ENCODE assay signal across 9 cellular contexts in the genomic region with DNA sequence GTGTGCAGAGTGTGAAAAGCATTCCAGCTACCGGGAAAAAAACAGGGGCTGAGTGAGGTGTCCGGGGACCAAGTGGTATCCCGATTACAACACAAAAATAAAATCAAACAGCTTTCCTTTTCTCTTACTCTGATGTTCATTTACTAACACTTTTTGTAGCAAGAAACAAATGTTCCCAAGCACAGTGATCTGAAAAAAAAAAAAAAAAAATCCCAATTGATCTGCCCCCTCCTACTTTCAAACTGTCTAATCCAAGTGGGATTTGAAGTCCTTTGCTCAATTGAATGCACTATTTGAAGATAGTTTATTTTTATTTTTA. TPM values are rescaled to one million over a fixed set of nuclear protein-coding genes. Genes with fewer than 3 reads are reported as not detected.
DNase-seq lines count a peak whose midpoint lies in the region; ATAC-seq, FAIRE-seq and TF ChIP-seq lines count a peak whose summit lies in the region.
"Had no signal": no experiment of that assay in that cellular context is flagged by ENCODE, and none has a peak within 500 bp of the region (broad histone marks: within the 10 kb centered on the region; RNA-seq: fewer than 3 reads in every experiment).

No MANE protein-coding gene starts in this region.

- no peak overlapping the region for H4K5ac ChIP-seq in H1 (ENCODE audit: insufficient read length, low read depth, low read length)

- peaks cover 0 to 4% of the 10 kb centered on the region in 2 experiments for H4K20me1 ChIP-seq in H1 (replicated peaks in 1 of 2; ENCODE audit: control insufficient read depth in 1 of 2, insufficient read depth in 2 of 2, low read length in 2 of 2)

- H3K4me3 Mint-ChIP-seq in stimulated activated naive CD8-positive, alpha-beta T cell treated with anti-CD3 and anti-CD28 coated beads, Interleukin-15, Interleukin-2, amounts not matched to agents 100 ng/mL and 50 ng/mL, for 24 hours = peak overlapping the region; percentile 71
- peak overlapping the region; percentile 66 to 84 (median 80) for H3K4me3 Mint-ChIP-seq in naive thymus-derived CD8-positive, alpha-beta T cell

- no peak overlapping the region for H3K27ac Mint-ChIP-seq in stimulated activated naive CD8-positive, alpha-beta T cell treated with anti-CD3 and anti-CD28 coated beads, Interleukin-15, Interleukin-2, amounts not matched to agents 100 ng/mL and 50 ng/mL, for 24 hours
- peak overlapping the region in 2 of 10 donors; percentile 40 to 67 for H3K27ac Mint-ChIP-seq in naive thymus-derived CD8-positive, alpha-beta T cell

- H3K36me3 ChIP-seq in H1 (ENCODE audit: control insufficient read depth in 2 of 4, insufficient read depth in 4 of 4, low read length in 3 of 4) = no peaks in the 10 kb centered on the region

- H3K4me1 Mint-ChIP-seq in stimulated activated naive CD8-positive, alpha-beta T cell treated with anti-CD3 and anti-CD28 coated beads, Interleukin-15, Interleukin-2, amounts not matched to agents 100 ng/mL and 50 ng/mL, for 24 hours (ENCODE audit: low read depth) = peaks cover 9% of the 10 kb centered on the region
- H3K4me1 Mint-ChIP-seq in naive thymus-derived CD8-positive, alpha-beta T cell = peaks cover 4 to 11% (median 9%) of the 10 kb centered on the region in 4 donors

- TF ChIP-seq CTCF in H1 (IDR thresholded peaks at IDR 0.05; ENCODE audit: control extremely low read depth in 1 of 3, insufficient read depth in 1 of 3, low read depth in 1 of 3, low read length in 3 of 3) = no peak

- peaks cover 0 to 7% (median 4%) of the 10 kb centered on the region in 4 experiments; a peak in 4 of 7 replicates for H3K4me1 ChIP-seq in H1 (replicated peaks in 1 of 4; ENCODE audit: control insufficient read depth in 3 of 4, insufficient read depth in 4 of 4, low read length in 3 of 4)

- TF ChIP-seq POLR2A in H1 (IDR thresholded peaks at IDR 0.05; ENCODE audit: control extremely low read depth in 1 of 2, low read depth in 2 of 2, low read length in 2 of 2) = no peak

- H2BK5ac ChIP-seq in H1 (ENCODE audit: low read depth, low read length) = no peak overlapping the region

- H2BK15ac ChIP-seq in H1 (ENCODE audit: low read length) = no peak overlapping the region

- no peak for DNase-seq in stimulated activated naive CD8-positive, alpha-beta T cell treated with anti-CD3 and anti-CD28 coated beads, Interleukin-15, Interleukin-2, amounts not matched to agents 100 U/mL and 50 U/mL, for 24 hours
- DNase-seq in H1 (ENCODE audit: low read depth in 1 of 2, low spot score in 2 of 2) = no peak
- no peak for DNase-seq in naive thymus-derived CD8-positive, alpha-beta T cell
- DNase-seq in activated effector memory CD4-positive, alpha-beta T cell treated with Interleukin-2 at 50 U/mL for 16 hours = no peak
- DNase-seq in stimulated activated CD8-positive, alpha-beta memory T cell treated with anti-CD3 and anti-CD28 coated beads, Interleukin-4, amount 100 ng/mL, for 48 hours = no peak
- no peak for DNase-seq in Ammon's horn (ENCODE audit: low spot score)
- DNase-seq: GF-D8 had no signal

- ATAC-seq in stimulated activated naive CD8-positive, alpha-beta T cell treated with anti-CD3 and anti-CD28 coated beads, Interleukin-15, Interleukin-2, amounts not matched to agents 100 U/mL and 50 U/mL, for 24 hours = no peak
- no peak for ATAC-seq in naive thymus-derived CD8-positive, alpha-beta T cell
- ATAC-seq in HG03159 (IDR thresholded peaks at IDR 0.05; ENCODE audit: unreplicated experiment) = no peak

- H3K9ac ChIP-seq in H1 (replicated peaks in 1 of 4; ENCODE audit: extremely low read depth in 1 of 4, low read depth in 3 of 4, low read length in 3 of 4) = no peak overlapping the region

- FAIRE-seq in H1 (lab: Jason Lieb, UNC) = no peak

- no peak overlapping the region for H2BK20ac ChIP-seq in H1 (ENCODE audit: low read length)

- TF ChIP-seq EP300 in H1 (IDR thresholded peaks at IDR 0.05; ENCODE audit: borderline replicate concordance in 1 of 2, low read depth in 2 of 2, low read length in 2 of 2) = no peak

- POLR2A ChIA-PET in H1 (lab: Charles Lee; ENCODE audit: partially characterized antibody) = no interaction called here
- POLR2A ChIA-PET in naive thymus-derived CD8-positive, alpha-beta T cell (lab: Charles Lee) = interaction anchor here (1.0 kb wide), 1 partner anchor 193 kb away, joined by 3 read pairs; a partner anchor contains a TSS

- no peak overlapping the region for H2AK5ac ChIP-seq in H1 (ENCODE audit: low read depth, low read length)

- H3K4me3 ChIP-seq in H1 (ENCODE audit: extremely low read depth in 1 of 4, insufficient read depth in 2 of 4, low read depth in 3 of 4, low read length in 4 of 4) = peak overlapping the region; percentile 4 to 96 (median 44); a peak in 5 of 8 replicates

- TF ChIP-seq RAD21 in H1 (IDR thresholded peaks at IDR 0.05 in 1 of 2, conservative IDR thresholded peaks at IDR 0.05 in 1 of 2; ENCODE audit: low read depth in 2 of 2, low read length in 2 of 2) = no peak

- no peak overlapping the region for H3K14ac ChIP-seq in H1 (ENCODE audit: insufficient read length)

- H2BK120ac ChIP-seq in H1 (replicated peaks; ENCODE audit: low read depth, low read length) = no peak overlapping the region

- H3K27me3 Mint-ChIP-seq in stimulated activated naive CD8-positive, alpha-beta T cell treated with anti-CD3 and anti-CD28 coated beads, Interleukin-15, Interleukin-2, amounts not matched to agents 100 ng/mL and 50 ng/mL, for 24 hours = peaks cover 52% of the 10 kb centered on the region
- peaks cover 33 to 68% (median 42%) of the 10 kb centered on the region in 5 donors for H3K27me3 Mint-ChIP-seq in naive thymus-derived CD8-positive, alpha-beta T cell

- no peak overlapping the region for H3K23ac ChIP-seq in H1 (ENCODE audit: insufficient read length)

- 34% methylated on average over 3 of the region's 3 CpGs; no CpG with 5 or more reads in 1 of the 2 experiments for WGBS in H1 (ENCODE audit: extremely low coverage in 1 of 2, insufficient coverage in 1 of 2, insufficient read length in 1 of 2, insufficient replicate concordance in 2 of 2, low coverage in 1 of 2, low lambda C conversion rate in 2 of 2, missing lambda C conversion rate in 1 of 2), 2 experiments

- CTCF ChIA-PET in H1 (lab: Charles Lee; ENCODE audit: partially characterized antibody) = interaction anchor here (0.6 to 7.0 kb wide), 14 partner anchors 10 to 1727 kb away, joined by 3 to 81 read pairs (median 4); no protein-coding TSS in a partner anchor

- H3K23me2 ChIP-seq in H1 (ENCODE audit: low read depth, low read length) = peaks cover 12% of the 10 kb centered on the region; the same call in 1 of the 2 replicates

- H3K56ac ChIP-seq in H1 (replicated peaks; ENCODE audit: insufficient read length, low read depth, low read length) = no peak overlapping the region

- no peak overlapping the region for H3K27ac ChIP-seq in H1 (ENCODE audit: low read depth, low read length)

- H3K79me2 ChIP-seq in H1 (ENCODE audit: control insufficient read depth in 1 of 2, insufficient read depth in 2 of 2, low read length in 2 of 2) = no peaks in the 10 kb centered on the region

- H3K9me3 Mint-ChIP-seq in stimulated activated naive CD8-positive, alpha-beta T cell treated with anti-CD3 and anti-CD28 coated beads, Interleukin-15, Interleukin-2, amounts not matched to agents 100 ng/mL and 50 ng/mL, for 24 hours = no peaks in the 10 kb centered on the region
- no peaks in the 10 kb centered on the region for H3K9me3 Mint-ChIP-seq in naive thymus-derived CD8-positive, alpha-beta T cell

- no peaks in the 10 kb centered on the region for H3K36me3 Mint-ChIP-seq in stimulated activated naive CD8-positive, alpha-beta T cell treated with anti-CD3 and anti-CD28 coated beads, Interleukin-15, Interleukin-2, amounts not matched to agents 100 ng/mL and 50 ng/mL, for 24 hours (ENCODE audit: low read depth)
- no peaks in the 10 kb centered on the region for H3K36me3 Mint-ChIP-seq in naive thymus-derived CD8-positive, alpha-beta T cell

- H3K4ac ChIP-seq in H1 (replicated peaks; ENCODE audit: insufficient read length, low read depth, low read length) = no peak overlapping the region

- no peaks in the 10 kb centered on the region for H3K79me1 ChIP-seq in H1 (ENCODE audit: low read depth, low read length)

- H3K9me3 ChIP-seq in H1 (ENCODE audit: insufficient read depth in 2 of 2, low read depth in 1 of 2, low read length in 1 of 2) = no peaks in the 10 kb centered on the region

- H4K91ac ChIP-seq in H1 (replicated peaks; ENCODE audit: insufficient read length, low read length) = no peak overlapping the region

- no peak overlapping the region for H4K8ac ChIP-seq in H1 (ENCODE audit: extremely low read depth, insufficient read depth, low read length)

- H3K27me3 ChIP-seq in H1 (replicated peaks in 1 of 4; ENCODE audit: control insufficient read depth in 3 of 4, extremely low read depth in 1 of 4, insufficient read depth in 3 of 4, low read length in 3 of 4) = peaks cover 0 to 31% (median 22%) of the 10 kb centered on the region in 4 experiments; a peak in 6 of 7 replicates

- no peak overlapping the region for H2AFZ ChIP-seq in H1 (ENCODE audit: low read length)

- no peak overlapping the region for H2BK12ac ChIP-seq in H1 (ENCODE audit: low read depth, low read length)

- H3K4me2 ChIP-seq in H1 (ENCODE audit: insufficient read depth in 1 of 2, low read depth in 2 of 2, low read length in 2 of 2) = peak overlapping the region; percentile 70 to 83

- H3K18ac ChIP-seq in H1 (ENCODE audit: extremely low read depth, low read length) = no peak overlapping the region

RNA-seq across cellular contexts. Expression of a gene that starts 1.3 kb away (rescaled TPM):
- total RNA-seq in H1 (2021; fragmentation: NEBNext Ultra II Directional; extraction: Animal tissue kit (Norgen Biotek cat#: 25700)) = 8.1 and 9.9 TPM in 2 replicates
- 10.9 and 12.2 TPM in 2 replicates for polyA plus RNA-seq in H1 (2011; rRNA removed)
- polyA plus RNA-seq in H1 (2011; cell fraction: cytosol; rRNA removed) = 8.9 TPM
- 10.9 TPM for polyA plus RNA-seq in H1 (2011; cell fraction: nucleus; rRNA removed)
- polyA plus RNA-seq in H1 (2012, experiment 1 of 2) = 8.6 to 10.5 TPM (median 9.6 TPM) in 4 replicates
- polyA plus RNA-seq in H1 (2012, experiment 2 of 2) = 8.1 TPM
- polyA plus RNA-seq in H1 (2013, experiment 1 of 2) = 12.5 TPM
- 13.6 TPM for polyA plus RNA-seq in H1 (2013, experiment 2 of 2)
- polyA minus RNA-seq in H1 (2011; rRNA and poly(A)+ RNA removed) = 11.9 and 13.3 TPM in 2 replicates
- polyA minus RNA-seq in H1 (2011; cell fraction: cytosol; rRNA and poly(A)+ RNA removed) = 7.4 TPM
- 6.3 TPM for polyA minus RNA-seq in H1 (2011; cell fraction: nucleus; rRNA and poly(A)+ RNA removed)
- total RNA-seq in naive thymus-derived CD8-positive, alpha-beta T cell = 1 to 10 TPM; 1.4 to 2.0 TPM
- polyA plus RNA-seq in naive thymus-derived CD8-positive, alpha-beta T cell = 1 to 10 TPM in 1 of 3 donors, under 1 TPM in 1, not detected in 1; 0.27 to 2.9 TPM
